8 cellular contexts compared by ENCODE assay signal in genomic region chr17:77475012-77475976, GRCh38.
A peak's percentile ranks its signal among the peaks of the same experiment; 100 is the strongest.
DNase-seq lines count a peak whose midpoint lies in the region; ATAC-seq, FAIRE-seq and TF ChIP-seq lines count a peak whose summit lies in the region.

No MANE protein-coding gene starts in this region.

- peak; percentile 2 for TF ChIP-seq CTCF in astrocyte of the spinal cord (IDR thresholded peaks at IDR 0.05; ENCODE audit: low read depth, low read length)
- no peak for TF ChIP-seq CTCF in natural killer cell (IDR thresholded peaks at IDR 0.05)

- FAIRE-seq in GM18507 (lab: Jason Lieb, UNC), result peak; percentile 84

- intact Hi-C loops in natural killer cell (cut with micrococcal nuclease), result no loop called here

- H3K27me3 Mint-ChIP-seq in natural killer cell (ENCODE audit: low read depth in 2 of 2), result no peaks in the 10 kb centered on the region

- H3K36me3 Mint-ChIP-seq in natural killer cell, result no peaks in the 10 kb centered on the region

- in situ Hi-C loops in astrocyte of the spinal cord (cut with HindIII; ENCODE audit: low sequenced_read_pairs), result no loop called here

- H3K9me3 Mint-ChIP-seq in natural killer cell, result peaks cover 0 to 2% of the 10 kb centered on the region in 2 donors

- peak overlapping the region; percentile 82 for H3K4me3 Mint-ChIP-seq in natural killer cell

- DNase-seq in GM18507 (ENCODE audit: extremely low spot score, insufficient read length, low read depth) (no peak), T-helper 2 cell (peak in 4 of 5 experiments; percentile 56 to 77 (median 66)), astrocyte of the spinal cord (ENCODE audit: low read depth, low spot score) (peak; percentile 95), natural killer cell (peak; percentile 57), islet precursor cell (no peak), pons (ENCODE audit: low spot score) (no peak), DMS153 treated with DMSO at 0.1 percent for 48 hours (lab: John Stamatoyannopoulos, UW; ENCODE audit: unreplicated experiment) (no peak)

- no peak overlapping the region for H3K4me3 ChIP-seq in astrocyte of the spinal cord (ENCODE audit: low read depth, low read length)

- peaks cover 84 to 93% of the 10 kb centered on the region in 2 donors for H3K4me1 Mint-ChIP-seq in natural killer cell

- peak overlapping the region; percentile 78 to 82 for H3K27ac Mint-ChIP-seq in natural killer cell

- ATAC-seq in natural killer cell (peak; percentile 74 to 90 (median 78)), HG02970 (IDR thresholded peaks at IDR 0.05; ENCODE audit: low FRiP score, unreplicated experiment) (no peak)

Comparison
In these comparisons a context has a peak if more than half of its experiments do, and no peak if none do; other contexts are left out.
1. DNase-seq: peak in T-helper 2 cell (4 of 5), astrocyte of the spinal cord (single experiment) and natural killer cell (single experiment); none in GM18507 (single experiment), islet precursor cell (single experiment), pons (single experiment) and DMS153 treated with DMSO at 0.1 percent for 48 hours (single experiment).